1 cellular context compared by ENCODE assay signal in the genomic region with DNA sequence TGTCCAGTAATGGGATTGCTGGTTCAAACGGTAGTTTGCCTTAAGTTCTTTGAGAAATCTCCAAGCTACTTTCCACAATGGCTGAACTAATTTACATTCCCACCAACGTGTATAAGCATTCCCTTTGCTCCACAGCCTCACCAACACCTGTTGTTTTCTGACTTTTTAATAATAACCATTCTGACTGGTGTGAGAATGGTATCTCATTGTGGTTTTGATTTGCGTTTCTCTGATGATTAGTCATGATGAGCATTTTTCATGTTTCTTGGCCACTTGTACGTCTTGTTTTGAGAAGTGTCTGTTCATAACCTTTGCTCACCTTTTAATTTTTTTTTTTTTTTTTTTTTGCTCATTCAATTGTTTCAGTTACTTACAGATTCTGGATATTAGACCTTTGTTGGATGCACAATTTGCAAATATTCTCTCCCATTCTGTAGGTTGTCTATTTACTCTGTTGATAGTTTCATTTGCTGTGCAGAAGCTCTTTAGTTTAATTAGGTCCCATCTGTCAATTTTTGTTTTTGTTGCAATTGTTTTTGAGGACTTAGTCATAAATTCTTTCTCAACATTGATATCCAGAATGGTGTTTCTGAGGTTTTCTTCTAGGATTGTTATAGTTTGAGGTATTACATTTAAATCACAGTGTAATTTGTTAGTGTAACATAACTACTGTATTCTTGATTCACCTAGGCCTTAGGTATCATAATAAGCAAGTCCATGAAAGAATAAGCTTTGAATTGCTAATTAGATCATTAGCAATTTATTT.
TF ChIP-seq lines count a peak whose summit lies in the region.

No MANE protein-coding gene starts in this region.

TF ChIP-seq in WTC11, 78 proteins besides CTCF, POLR2A, EP300 and RAD21 (continued from another document):
- TF ChIP-seq ZNF425 (CRISPR knock-in tag; conservative IDR thresholded peaks at IDR 0.05) (no peak), NFATC4 (CRISPR knock-in tag; IDR thresholded peaks at IDR 0.05) (no peak), MLX (CRISPR knock-in tag; IDR thresholded peaks at IDR 0.05) (no peak)
- TF ChIP-seq, protein P1, sequence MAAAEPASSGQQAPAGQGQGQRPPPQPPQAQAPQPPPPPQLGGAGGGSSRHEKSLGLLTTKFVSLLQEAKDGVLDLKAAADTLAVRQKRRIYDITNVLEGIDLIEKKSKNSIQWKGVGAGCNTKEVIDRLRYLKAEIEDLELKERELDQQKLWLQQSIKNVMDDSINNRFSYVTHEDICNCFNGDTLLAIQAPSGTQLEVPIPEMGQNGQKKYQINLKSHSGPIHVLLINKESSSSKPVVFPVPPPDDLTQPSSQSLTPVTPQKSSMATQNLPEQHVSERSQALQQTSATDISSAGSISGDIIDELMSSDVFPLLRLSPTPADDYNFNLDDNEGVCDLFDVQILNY (CRISPR knock-in tag; IDR thresholded peaks at IDR 0.05): no peak
TF ChIP-seq in WTC11: peak in this region for 0.
